Comparison of ENCODE assay signal across 17 cellular contexts in the genomic region with DNA sequence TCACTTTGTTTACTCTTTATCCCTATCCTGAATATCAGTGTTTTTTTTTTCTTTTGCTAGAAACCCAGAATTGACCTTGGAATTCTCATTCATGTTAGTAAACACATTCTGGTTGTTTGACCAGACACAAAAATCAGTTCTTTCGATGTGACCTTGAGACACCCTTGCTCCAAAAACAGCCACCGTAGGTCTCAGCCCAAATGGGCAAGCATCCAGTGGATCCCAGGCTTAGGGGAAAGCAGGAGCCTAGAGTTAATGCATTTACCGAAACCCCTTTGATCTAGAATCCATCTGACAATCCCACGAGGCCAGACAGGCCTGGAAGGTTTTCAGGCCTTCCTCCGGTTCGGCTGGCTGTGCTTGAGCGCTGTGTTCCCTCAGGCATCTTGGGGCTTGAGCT. TPM values are rescaled to one million over a fixed set of nuclear protein-coding genes. Genes with fewer than 3 reads are reported as not detected.
DNase-seq lines count a peak whose midpoint lies in the region; ATAC-seq, FAIRE-seq and TF ChIP-seq lines count a peak whose summit lies in the region.
"Had no signal": no experiment of that assay in that cellular context is flagged by ENCODE, and none has a peak within 500 bp of the region (broad histone marks: within the 10 kb centered on the region; RNA-seq: fewer than 3 reads in every experiment).

No MANE protein-coding gene starts in this region.

- no peaks in the 10 kb centered on the region for H3K79me2 ChIP-seq in mammary epithelial cell (ENCODE audit: insufficient read depth, low read length)
- H3K79me2 ChIP-seq in keratinocyte (ENCODE audit: control insufficient read depth, insufficient read depth, low read length), result no peaks in the 10 kb centered on the region

- no TSS peak for BruUV-seq in mammary epithelial cell (replicated peaks; lab: Mats Ljungman, UMichigan)

- no peaks in the 10 kb centered on the region for H3K9me1 ChIP-seq in keratinocyte (ENCODE audit: control insufficient read depth, extremely low read depth, insufficient read depth, low read length)

- TF ChIP-seq CTCF in mammary epithelial cell (conservative IDR thresholded peaks at IDR 0.05 in 1 of 2, IDR thresholded peaks at IDR 0.05 in 1 of 2; ENCODE audit: extremely low read depth in 1 of 2, insufficient read depth in 1 of 2, low read depth in 1 of 2, low read length in 2 of 2) (no peak), keratinocyte (optimal IDR thresholded peaks at IDR 0.05 in 1 of 3, IDR thresholded peaks at IDR 0.05 in 1 of 3, conservative IDR thresholded peaks at IDR 0.05 in 1 of 3; ENCODE audit: extremely low read depth in 1 of 3, insufficient read depth in 2 of 3, low read length in 3 of 3) (no peak), upper lobe of right lung (IDR thresholded peaks at IDR 0.05) (no peak)

- dilution Hi-C loops in mammary epithelial cell (cut with HindIII; ENCODE audit: low sequenced_read_pairs) (no loop called here), keratinocyte (cut with MboI; ENCODE audit: extremely low pct_ligation_motif_present, low sequenced_read_pairs) (no loop called here)

- intact Hi-C loops in mammary epithelial cell (cut with micrococcal nuclease) (no loop called here), sciatic nerve (cut with DNase I) (no loop called here), upper lobe of right lung (cut with DNase I) (no loop called here)

- peak overlapping the region; percentile 78 for H2AFZ ChIP-seq in mammary epithelial cell (ENCODE audit: low read depth, low read length)
- H2AFZ ChIP-seq in keratinocyte (ENCODE audit: control insufficient read depth, low read length), result peak overlapping the region; percentile 62

- H4K20me1 ChIP-seq in mammary epithelial cell (ENCODE audit: insufficient read depth, low read length) (no peaks in the 10 kb centered on the region), keratinocyte (ENCODE audit: control insufficient read depth, extremely low read depth, insufficient read depth, low read length) (no peaks in the 10 kb centered on the region)

- H3K4me1 ChIP-seq in mammary epithelial cell (ENCODE audit: insufficient read depth, low read length) (peaks cover 22% of the 10 kb centered on the region), keratinocyte (ENCODE audit: control insufficient read depth, extremely low read depth, insufficient read depth, low read length) (peaks cover 33% of the 10 kb centered on the region), upper lobe of right lung (no peaks in the 10 kb centered on the region)
- H3K4me1 ChIP-seq: Peyer's patch had no signal

- no peaks in the 10 kb centered on the region for H3K9me3 ChIP-seq in mammary epithelial cell (replicated peaks; ENCODE audit: insufficient read depth, low read length)
- H3K9me3 ChIP-seq in keratinocyte (ENCODE audit: control insufficient read depth, low read depth, low read length), result no peaks in the 10 kb centered on the region
- no peaks in the 10 kb centered on the region for H3K9me3 ChIP-seq in upper lobe of right lung
- H3K9me3 ChIP-seq: Peyer's patch had no signal

- H3K9ac ChIP-seq in mammary epithelial cell (ENCODE audit: insufficient read depth, low read length) (no peak overlapping the region), keratinocyte (ENCODE audit: control insufficient read depth, extremely low read depth, insufficient read depth, low read length) (no peak overlapping the region)

- H3K27me3 ChIP-seq in mammary epithelial cell (ENCODE audit: insufficient read depth, low read length) (no peaks in the 10 kb centered on the region), keratinocyte (ENCODE audit: control insufficient read depth, extremely low read depth, insufficient read depth, low read length) (no peaks in the 10 kb centered on the region), upper lobe of right lung (no peaks in the 10 kb centered on the region)
- H3K27me3 ChIP-seq: Peyer's patch had no signal

- H3K36me3 ChIP-seq in mammary epithelial cell (ENCODE audit: insufficient read depth, low read length), result no peaks in the 10 kb centered on the region
- H3K36me3 ChIP-seq in keratinocyte (ENCODE audit: control insufficient read depth in 2 of 2, extremely low read depth in 1 of 2, insufficient read depth in 2 of 2, low read length in 2 of 2), result no peaks in the 10 kb centered on the region
- H3K36me3 ChIP-seq in upper lobe of right lung, result no peaks in the 10 kb centered on the region
- H3K36me3 ChIP-seq: Peyer's patch had no signal

- FAIRE-seq in keratinocyte (lab: Jason Lieb, UNC), result no peak
- FAIRE-seq: H54, urothelium cell line had no signal

- DNase-seq in NCI-H82 (lab: John Stamatoyannopoulos, UW) (peak; percentile 56), mammary epithelial cell (no peak), keratinocyte (ENCODE audit: low read depth, low spot score) (no peak), sciatic nerve (ENCODE audit: low spot score) (no peak), upper lobe of right lung (no peak), SIG-M5 (lab: John Stamatoyannopoulos, UW) (no peak)
- no peak for DNase-seq in activated CD4-positive, alpha-beta T cell treated with anti-CD3 and anti-CD28 coated beads for 4 hours
- DNase-seq: activated naive CD4-positive, alpha-beta T cell; COR-L47; EL; NCI-H2081; NCI-H526; Peyer's patch; stimulated activated naive CD4-positive, alpha-beta T cell had no signal

- H3K4me2 ChIP-seq in mammary epithelial cell (ENCODE audit: insufficient read depth, low read depth, low read length) (no peak overlapping the region), keratinocyte (ENCODE audit: control insufficient read depth, extremely low read depth, insufficient read depth, low read depth, low read length) (no peak overlapping the region)

- in situ Hi-C loops in mammary epithelial cell (cut with MboI; ENCODE audit: low sequenced_read_pairs in 2 of 2), result no loop called here

- H3K4me3 ChIP-seq in mammary epithelial cell (replicated peaks in 1 of 3; ENCODE audit: insufficient read depth in 1 of 3, low read depth in 2 of 3, low read length in 3 of 3) (no peak overlapping the region), keratinocyte (ENCODE audit: control insufficient read depth in 2 of 3, extremely low read depth in 1 of 3, insufficient read depth in 2 of 3, low read depth in 1 of 3, low read length in 3 of 3) (no peak overlapping the region), upper lobe of right lung (no peak overlapping the region)
- H3K4me3 ChIP-seq: Peyer's patch had no signal

- 34% methylated on average over 7 of the region's 7 CpGs for WGBS in mammary epithelial cell (ENCODE audit: low coverage, missing lambda C conversion rate)

- CTCF ChIA-PET in mammary epithelial cell (lab: Charles Lee; ENCODE audit: low non-redundant PET), result no interaction called here

- no peak overlapping the region for H3K27ac ChIP-seq in mammary epithelial cell (ENCODE audit: insufficient read depth, low read depth, low read length)
- no peak overlapping the region for H3K27ac ChIP-seq in keratinocyte (ENCODE audit: control insufficient read depth, insufficient read depth, low read length)
- no peak overlapping the region for H3K27ac ChIP-seq in upper lobe of right lung
- H3K27ac ChIP-seq: Peyer's patch had no signal

- peak; percentile 69 for ATAC-seq in sciatic nerve
- no peak for ATAC-seq in upper lobe of right lung
- no peak for ATAC-seq in GM21619 (IDR thresholded peaks at IDR 0.05; ENCODE audit: unreplicated experiment)

RNA-seq across cellular contexts. Expression of gene IRF2BP2, which starts 47.6 kb away (rescaled TPM):
- total RNA-seq in mammary epithelial cell (100 to 1,000 TPM in 1 of 2 donors, 10 to 100 TPM in 1; 75.3 to 109 TPM), sciatic nerve (142 TPM), upper lobe of right lung (161 TPM)
- polyA plus RNA-seq in mammary epithelial cell (63.4 TPM), keratinocyte (29.9 to 59.7 TPM (median 40.2 TPM) in 3 replicates)
- polyA minus RNA-seq in mammary epithelial cell (33.1 TPM), keratinocyte (53.6 to 120 TPM (median 53.7 TPM) in 3 replicates)
- polyA plus RNA-seq in keratinocyte (2011; ENCODE audit: low read depth), result 22.8 TPM
- polyA plus RNA-seq in keratinocyte (2011; cell fraction: cytosol; rRNA removed), result 31.4 and 43.0 TPM in 2 replicates
- polyA plus RNA-seq in keratinocyte (2011; cell fraction: nucleus; rRNA removed), result 108 and 150 TPM in 2 replicates
- 67.8 and 84.7 TPM in 2 replicates for polyA plus RNA-seq in keratinocyte (2012; ENCODE audit: low replicate concordance)
- polyA minus RNA-seq in keratinocyte (2011; cell fraction: cytosol; rRNA and poly(A)+ RNA removed), result 87.9 TPM
- 76.1 and 79.2 TPM in 2 replicates for polyA minus RNA-seq in keratinocyte (2011; cell fraction: nucleus; rRNA and poly(A)+ RNA removed)
